16 cellular contexts compared by ENCODE assay signal in genomic region chr5:90297045-90297764, GRCh38.
"Had no signal": no experiment of that assay in that cellular context is flagged by ENCODE, and none has a peak within 500 bp of the region (broad histone marks: within the 10 kb centered on the region; RNA-seq: fewer than 3 reads in every experiment).

No MANE protein-coding gene starts in this region.

- DNase-seq: activated CD4-positive, alpha-beta T cell treated with anti-CD3 and anti-CD28 coated beads for 4 hours; activated CD8-positive, alpha-beta memory T cell treated with anti-CD3 and anti-CD28 coated beads, Interleukin-2, amount 50 U/mL, for 4 hours; activated CD8-positive, alpha-beta T cell treated with anti-CD3 and anti-CD28 coated beads for 36 hours; activated naive CD8-positive, alpha-beta T cell treated with anti-CD3 and anti-CD28 coated beads for 36 hours; activated T-cell treated with anti-CD3 and anti-CD28 coated beads, Interleukin-2, amount 50 U/mL, for 72 hours; cerebellar nuclear complex; effector CD8-positive, alpha-beta T cell; foreskin fibroblast; glutamatergic neuron; left cardiac atrium; ovary; trophoblast cell had no signal

- H3K9me3 Mint-ChIP-seq: activated CD8-positive, alpha-beta T cell treated with anti-CD3 and anti-CD28 coated beads for 36 hours; activated naive CD8-positive, alpha-beta T cell treated with anti-CD3 and anti-CD28 coated beads for 36 hours; activated T-cell treated with anti-CD3 and anti-CD28 coated beads, Interleukin-2, amount 50 U/mL, for 72 hours; stimulated activated naive CD8-positive, alpha-beta T cell treated with anti-CD3 and anti-CD28 coated beads, Interleukin-15, Interleukin-2, amounts not matched to agents 100 ng/mL and 50 ng/mL, for 24 hours; T-helper 1 cell treated with Interleukin-12 subunit alpha and Interleukin-12 subunit beta and Interleukin-4 antibody, amounts not matched to agents 30 μg/mL and 1 μg/mL, for 36 hours had no signal

- H3K27ac ChIP-seq: ovary, suprapubic skin had no signal

- H3K4me3 ChIP-seq: ovary, suprapubic skin had no signal

- H3K27ac Mint-ChIP-seq: activated CD8-positive, alpha-beta T cell treated with anti-CD3 and anti-CD28 coated beads for 36 hours; activated naive CD8-positive, alpha-beta T cell treated with anti-CD3 and anti-CD28 coated beads for 36 hours; activated T-cell treated with anti-CD3 and anti-CD28 coated beads, Interleukin-2, amount 50 U/mL, for 72 hours; stimulated activated naive CD8-positive, alpha-beta T cell treated with anti-CD3 and anti-CD28 coated beads, Interleukin-15, Interleukin-2, amounts not matched to agents 100 ng/mL and 50 ng/mL, for 24 hours; T-helper 1 cell treated with Interleukin-12 subunit alpha and Interleukin-12 subunit beta and Interleukin-4 antibody, amounts not matched to agents 30 μg/mL and 1 μg/mL, for 36 hours had no signal

- H3K4me1 Mint-ChIP-seq: activated naive CD8-positive, alpha-beta T cell treated with anti-CD3 and anti-CD28 coated beads for 36 hours had no signal

- ATAC-seq: activated CD8-positive, alpha-beta T cell treated with anti-CD3 and anti-CD28 coated beads for 36 hours; activated T-cell treated with anti-CD3 and anti-CD28 coated beads, Interleukin-2, amount 50 U/mL, for 72 hours; left cardiac atrium; sciatic nerve had no signal

- H3K4me3 Mint-ChIP-seq: activated CD8-positive, alpha-beta T cell treated with anti-CD3 and anti-CD28 coated beads for 36 hours; activated naive CD8-positive, alpha-beta T cell treated with anti-CD3 and anti-CD28 coated beads for 36 hours; activated T-cell treated with anti-CD3 and anti-CD28 coated beads, Interleukin-2, amount 50 U/mL, for 72 hours; stimulated activated naive CD8-positive, alpha-beta T cell treated with anti-CD3 and anti-CD28 coated beads, Interleukin-15, Interleukin-2, amounts not matched to agents 100 ng/mL and 50 ng/mL, for 24 hours; T-helper 1 cell treated with Interleukin-12 subunit alpha and Interleukin-12 subunit beta and Interleukin-4 antibody, amounts not matched to agents 30 μg/mL and 1 μg/mL, for 36 hours had no signal

- H3K36me3 Mint-ChIP-seq: activated naive CD8-positive, alpha-beta T cell treated with anti-CD3 and anti-CD28 coated beads for 36 hours had no signal

- H3K4me1 ChIP-seq: suprapubic skin had no signal

- H3K9me3 ChIP-seq: ovary, suprapubic skin had no signal

- H3K27me3 Mint-ChIP-seq: stimulated activated naive CD8-positive, alpha-beta T cell treated with anti-CD3 and anti-CD28 coated beads, Interleukin-15, Interleukin-2, amounts not matched to agents 100 ng/mL and 50 ng/mL, for 24 hours had no signal

- H3K27me3 ChIP-seq: ovary, suprapubic skin had no signal

- H3K36me3 ChIP-seq: ovary, suprapubic skin had no signal
